25 cellular contexts compared by ENCODE assay signal in genomic region chr14:97407701-97408407, GRCh38.
A peak's percentile ranks its signal among the peaks of the same experiment; 100 is the strongest.
DNase-seq lines count a peak whose midpoint lies in the region; ATAC-seq, FAIRE-seq and TF ChIP-seq lines count a peak whose summit lies in the region.
"Had no signal": no experiment of that assay in that cellular context is flagged by ENCODE, and none has a peak within 500 bp of the region (broad histone marks: within the 10 kb centered on the region; RNA-seq: fewer than 3 reads in every experiment).

No MANE protein-coding gene starts in this region.

- H3K4me3 ChIP-seq in HEK293 (ENCODE audit: low read depth, low read length) (no peak overlapping the region), thymus (ENCODE audit: low read length) (no peak overlapping the region), OCI-LY7 (ENCODE audit: low read depth, low read length, poor library complexity, severe bottlenecking) (no peak overlapping the region)
- H3K4me3 ChIP-seq: upper lobe of right lung had no signal

- no peak for TF ChIP-seq CTCF in HEK293 (tag by site-specific recombination; IDR thresholded peaks at IDR 0.05)
- no peak for TF ChIP-seq CTCF in OCI-LY7 (conservative IDR thresholded peaks at IDR 0.05; ENCODE audit: low read length)

- no peaks in the 10 kb centered on the region for H3K27me3 Mint-ChIP-seq in activated T-cell treated with anti-CD3 and anti-CD28 coated beads, Interleukin-2, amount 50 U/mL, for 72 hours (ENCODE audit: low read depth)
- H3K27me3 Mint-ChIP-seq in activated naive CD8-positive, alpha-beta T cell treated with anti-CD3 and anti-CD28 coated beads, Interleukin-2, amount 50 U/mL, for 24 hours: peaks cover 6% of the 10 kb centered on the region

- H3K79me2 ChIP-seq in OCI-LY7 (ENCODE audit: insufficient read depth, low read depth, low read length): no peaks in the 10 kb centered on the region
- H3K79me2 ChIP-seq: parathyroid adenoma had no signal

- H3K27ac ChIP-seq in HEK293 (ENCODE audit: extremely low read depth, low read depth, low read length) (no peak overlapping the region), thymus (ENCODE audit: low read depth) (peak overlapping the region; percentile 43), OCI-LY7 (ENCODE audit: low read depth, low read length, poor library complexity, severe bottlenecking) (no peak overlapping the region)
- H3K27ac ChIP-seq: foreskin keratinocyte, parathyroid adenoma, upper lobe of right lung had no signal

- peak in 1 of 2 donors; percentile 2 for DNase-seq in activated T-cell treated with anti-CD3 and anti-CD28 coated beads, Interleukin-2, amount 50 U/mL, for 72 hours
- no peak for DNase-seq in activated T-cell treated with anti-CD3 and anti-CD28 coated beads, Interleukin-2, amount 50 U/mL, for 1 hour
- no peak for DNase-seq in activated naive CD8-positive, alpha-beta T cell treated with anti-CD3 and anti-CD28 coated beads, Interleukin-2, amount 50 U/mL, for 24 hours
- no peak for DNase-seq in H54 (ENCODE audit: insufficient read length, low spot score)
- DNase-seq in OCI-LY7 (ENCODE audit: low spot score): no peak
- no peak for DNase-seq in NCI-H1694 (lab: John Stamatoyannopoulos, UW)
- DNase-seq: activated B cell treated with CpG ODN at 0.5 μM for 24 hours; activated gamma-delta T cell treated with Interleukin-2 at 50 U/mL for 16 hours; C1 segment of cervical spinal cord; foreskin keratinocyte; KG1; left ventricle myocardium superior; NCI-H1436 treated with DMSO at 0.1 percent for 48 hours; NCI-H524 treated with DMSO at 0.1 percent for 48 hours; stimulated activated CD8-positive, alpha-beta memory T cell treated with anti-CD3 and anti-CD28 coated beads, Interleukin-4, amount 100 ng/mL, for 48 hours; upper lobe of right lung had no signal

- WGBS in thymus: 91% methylated on average over 17 of the region's 17 CpGs

- ATAC-seq in activated T-cell treated with anti-CD3 and anti-CD28 coated beads, Interleukin-2, amount 50 U/mL, for 72 hours (replicated peaks in 1 of 2): peak; percentile 4 to 16
- ATAC-seq in activated naive CD8-positive, alpha-beta T cell treated with anti-CD3 and anti-CD28 coated beads, Interleukin-2, amount 50 U/mL, for 24 hours: no peak
- ATAC-seq: foreskin keratinocyte, HCT116, left ventricle myocardium superior, sciatic nerve, upper lobe of right lung had no signal

- peaks cover 0 to 1% of the 10 kb centered on the region in 2 donors for H3K36me3 Mint-ChIP-seq in activated T-cell treated with anti-CD3 and anti-CD28 coated beads, Interleukin-2, amount 50 U/mL, for 72 hours (ENCODE audit: insufficient read depth in 2 of 2)
- no peaks in the 10 kb centered on the region for H3K36me3 Mint-ChIP-seq in activated naive CD8-positive, alpha-beta T cell treated with anti-CD3 and anti-CD28 coated beads, Interleukin-2, amount 50 U/mL, for 24 hours (ENCODE audit: low read depth)
- H3K36me3 Mint-ChIP-seq: mesothelial cell of epicardium; natural killer cell treated with Interleukin-12 subunit alpha and Interleukin-12 subunit beta and Interleukin-15 and Interleukin-18, amount 100 ng/mL, for 72 hours had no signal

- no peak overlapping the region for H2AFZ ChIP-seq in OCI-LY7 (ENCODE audit: low read length)
- H2AFZ ChIP-seq: parathyroid adenoma had no signal

- H3K9me3 ChIP-seq in HEK293 (ENCODE audit: control insufficient read depth, insufficient read depth, low read depth, low read length): no peaks in the 10 kb centered on the region
- H3K9me3 ChIP-seq in thymus (ENCODE audit: control insufficient read depth): no peaks in the 10 kb centered on the region
- H3K9me3 ChIP-seq in OCI-LY7 (ENCODE audit: low read length): no peaks in the 10 kb centered on the region
- H3K9me3 ChIP-seq: upper lobe of right lung had no signal

- peaks cover 8% of the 10 kb centered on the region for H3K4me1 Mint-ChIP-seq in activated T-cell treated with anti-CD3 and anti-CD28 coated beads, Interleukin-2, amount 50 U/mL, for 72 hours (ENCODE audit: low read depth)
- H3K4me1 Mint-ChIP-seq in activated naive CD8-positive, alpha-beta T cell treated with anti-CD3 and anti-CD28 coated beads, Interleukin-2, amount 50 U/mL, for 24 hours: peaks cover 27% of the 10 kb centered on the region
- H3K4me1 Mint-ChIP-seq: activated B cell treated with CpG ODN at 0.5 μM for 24 hours had no signal

- no peak for FAIRE-seq in H54 (lab: Jason Lieb, UNC)
- FAIRE-seq: G401.6, islet of Langerhans had no signal

- H3K4me3 Mint-ChIP-seq in activated T-cell treated with anti-CD3 and anti-CD28 coated beads, Interleukin-2, amount 50 U/mL, for 72 hours: peak overlapping the region in 1 of 2 donors; percentile 32
- no peak overlapping the region for H3K4me3 Mint-ChIP-seq in activated naive CD8-positive, alpha-beta T cell treated with anti-CD3 and anti-CD28 coated beads, Interleukin-2, amount 50 U/mL, for 24 hours
- H3K4me3 Mint-ChIP-seq: activated B cell treated with CpG ODN at 0.5 μM for 24 hours, mesothelial cell of epicardium had no signal

- peak overlapping the region; percentile 98 for H3K27ac Mint-ChIP-seq in activated T-cell treated with anti-CD3 and anti-CD28 coated beads, Interleukin-2, amount 50 U/mL, for 72 hours
- peak overlapping the region; percentile 44 for H3K27ac Mint-ChIP-seq in activated naive CD8-positive, alpha-beta T cell treated with anti-CD3 and anti-CD28 coated beads, Interleukin-2, amount 50 U/mL, for 24 hours
- H3K27ac Mint-ChIP-seq: activated B cell treated with CpG ODN at 0.5 μM for 24 hours, mesothelial cell of epicardium had no signal

- H3K27me3 ChIP-seq in thymus (ENCODE audit: control insufficient read depth, insufficient read depth): no peaks in the 10 kb centered on the region

- no peak for TF ChIP-seq POLR2A in H54 (IDR thresholded peaks at IDR 0.05; ENCODE audit: low read depth, low read length)

- BruUV-seq in OCI-LY7 (replicated peaks; lab: Mats Ljungman, UMichigan): no TSS peak

- H3K4me1 ChIP-seq in HEK293 (ENCODE audit: control insufficient read depth, insufficient read depth, low read length) (no peaks in the 10 kb centered on the region), thymus (ENCODE audit: control insufficient read depth, insufficient read depth, low read length) (peaks cover 14% of the 10 kb centered on the region), OCI-LY7 (ENCODE audit: insufficient read depth, low read length, poor library complexity, severe bottlenecking) (no peaks in the 10 kb centered on the region)
- H3K4me1 ChIP-seq: foreskin keratinocyte, parathyroid adenoma, upper lobe of right lung had no signal

- POLR2A ChIA-PET in HEK293 (lab: Yijun Ruan, JAX): no interaction called here
- POLR2A ChIA-PET in OCI-LY7 (lab: Charles Lee): interaction anchor here (0.7 kb wide), 1 partner anchor 22 kb away, joined by 6 read pairs; no protein-coding TSS in a partner anchor

- intact Hi-C loops in OCI-LY7 (cut with micrococcal nuclease; ENCODE audit: unreplicated experiment): no loop called here

- H3K4me2 ChIP-seq in OCI-LY7 (ENCODE audit: low read length): no peak overlapping the region

- H3K9me3 Mint-ChIP-seq in activated T-cell treated with anti-CD3 and anti-CD28 coated beads, Interleukin-2, amount 50 U/mL, for 72 hours: no peaks in the 10 kb centered on the region
- H3K9me3 Mint-ChIP-seq in activated naive CD8-positive, alpha-beta T cell treated with anti-CD3 and anti-CD28 coated beads, Interleukin-2, amount 50 U/mL, for 24 hours: no peaks in the 10 kb centered on the region
- H3K9me3 Mint-ChIP-seq: activated B cell treated with CpG ODN at 0.5 μM for 24 hours; mesothelial cell of epicardium; natural killer cell treated with Interleukin-12 subunit alpha and Interleukin-12 subunit beta and Interleukin-15 and Interleukin-18, amount 100 ng/mL, for 72 hours had no signal

- H3K9me2 ChIP-seq in OCI-LY7 (ENCODE audit: insufficient read depth, low read length): no peaks in the 10 kb centered on the region

- CTCF ChIA-PET in HEK293 (lab: Yijun Ruan, JAX): no interaction called here
- CTCF ChIA-PET in OCI-LY7 (lab: Charles Lee; ENCODE audit: unreplicated experiment): no interaction called here

- H3K36me3 ChIP-seq in HEK293 (ENCODE audit: control insufficient read depth in 2 of 2, insufficient read depth in 1 of 2, low read length in 2 of 2) (no peaks in the 10 kb centered on the region), thymus (ENCODE audit: control insufficient read depth, insufficient read depth) (no peaks in the 10 kb centered on the region), OCI-LY7 (ENCODE audit: insufficient read depth, low read length) (no peaks in the 10 kb centered on the region)
- H3K36me3 ChIP-seq: upper lobe of right lung had no signal

- H4K20me1 ChIP-seq in OCI-LY7 (ENCODE audit: insufficient read depth, low read length): no peaks in the 10 kb centered on the region

TF ChIP-seq in HEK293, 187 proteins besides CTCF, POLR2A, EP300 and RAD21 (continues in another document):
- TF ChIP-seq ZNF510 (tag by site-specific recombination; IDR thresholded peaks at IDR 0.05; ENCODE audit: insufficient replicate concordance) (no peak), ZNF10 (tag by site-specific recombination; IDR thresholded peaks at IDR 0.05) (no peak), ZNF830 (tag by site-specific recombination; IDR thresholded peaks at IDR 0.05; ENCODE audit: low read depth) (no peak), ZNF133 (tag by site-specific recombination; IDR thresholded peaks at IDR 0.05) (no peak), ZNF560 (tag by site-specific recombination; IDR thresholded peaks at IDR 0.05; ENCODE audit: borderline replicate concordance) (no peak), GLIS1 (tag by site-specific recombination; IDR thresholded peaks at IDR 0.05) (peak; percentile 90), ZNF169 (tag by site-specific recombination; IDR thresholded peaks at IDR 0.05) (no peak), ZNF423 (tag by site-specific recombination; IDR thresholded peaks at IDR 0.05) (no peak), ZNF416 (tag by site-specific recombination; IDR thresholded peaks at IDR 0.05) (no peak), WT1 (tag by site-specific recombination; IDR thresholded peaks at IDR 0.05) (peak; percentile 92)
- TF ChIP-seq, protein P1, sequence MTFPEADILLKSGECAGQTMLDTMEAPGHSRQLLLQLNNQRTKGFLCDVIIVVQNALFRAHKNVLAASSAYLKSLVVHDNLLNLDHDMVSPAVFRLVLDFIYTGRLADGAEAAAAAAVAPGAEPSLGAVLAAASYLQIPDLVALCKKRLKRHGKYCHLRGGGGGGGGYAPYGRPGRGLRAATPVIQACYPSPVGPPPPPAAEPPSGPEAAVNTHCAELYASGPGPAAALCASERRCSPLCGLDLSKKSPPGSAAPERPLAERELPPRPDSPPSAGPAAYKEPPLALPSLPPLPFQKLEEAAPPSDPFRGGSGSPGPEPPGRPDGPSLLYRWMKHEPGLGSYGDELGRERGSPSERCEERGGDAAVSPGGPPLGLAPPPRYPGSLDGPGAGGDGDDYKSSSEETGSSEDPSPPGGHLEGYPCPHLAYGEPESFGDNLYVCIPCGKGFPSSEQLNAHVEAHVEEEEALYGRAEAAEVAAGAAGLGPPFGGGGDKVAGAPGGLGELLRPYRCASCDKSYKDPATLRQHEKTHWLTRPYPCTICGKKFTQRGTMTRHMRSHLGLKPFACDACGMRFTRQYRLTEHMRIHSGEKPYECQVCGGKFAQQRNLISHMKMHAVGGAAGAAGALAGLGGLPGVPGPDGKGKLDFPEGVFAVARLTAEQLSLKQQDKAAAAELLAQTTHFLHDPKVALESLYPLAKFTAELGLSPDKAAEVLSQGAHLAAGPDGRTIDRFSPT (tag by site-specific recombination; IDR thresholded peaks at IDR 0.05): peak; percentile 51; the same call in 1 of the 2 replicates
